In genomic region chr2:54076577-54076976, GRCh38 we compare ENCODE assay signal across 1 cellular context.
TF ChIP-seq lines count a peak whose summit lies in the region.

No MANE protein-coding gene starts in this region.

TF ChIP-seq in K562, 482 proteins besides CTCF, POLR2A, EP300 and RAD21 (continued from another document):
- peak in 1 of 2 experiments; percentile 89; a peak in 2 of 4 replicates for TF ChIP-seq UBTF (IDR thresholded peaks at IDR 0.05; ENCODE audit: borderline replicate concordance in 1 of 2, low read depth in 2 of 2, low read length in 2 of 2)
- 0 out of 2 replicates have a peak, but pooled peaks have one; percentile 42 for TF ChIP-seq STAT5A (IDR thresholded peaks at IDR 0.05; ENCODE audit: borderline replicate concordance, low read length)
- TF ChIP-seq TBL1XR1 (IDR thresholded peaks at IDR 0.05; ENCODE audit: low read length in 2 of 2): peak in 1 of 2 experiments; percentile 40; a peak in 1 of 4 replicates
- peak; percentile 44; the same call in 1 of the 2 replicates for TF ChIP-seq DMBX1 (CRISPR knock-in tag; IDR thresholded peaks at IDR 0.05; ENCODE audit: borderline replicate concordance)
- TF ChIP-seq ZNF311 (CRISPR knock-in tag; IDR thresholded peaks at IDR 0.05): no peak
- TF ChIP-seq TEAD4 (IDR thresholded peaks at IDR 0.05; ENCODE audit: low read length): peak; percentile 58; the same call in 1 of the 2 replicates
- no peak for TF ChIP-seq TEAD4 (CRISPR knock-in tag; IDR thresholded peaks at IDR 0.05; ENCODE audit: borderline replicate concordance)
- TF ChIP-seq ZNF699 (CRISPR knock-in tag; IDR thresholded peaks at IDR 0.05; ENCODE audit: insufficient replicate concordance): no peak
- no peak for TF ChIP-seq RFX1 (IDR thresholded peaks at IDR 0.05)
- TF ChIP-seq MEF2A (IDR thresholded peaks at IDR 0.05; ENCODE audit: control insufficient read depth, low read depth, low read length): peak; percentile 74; the same call in 1 of the 2 replicates
- TF ChIP-seq, protein P1, sequence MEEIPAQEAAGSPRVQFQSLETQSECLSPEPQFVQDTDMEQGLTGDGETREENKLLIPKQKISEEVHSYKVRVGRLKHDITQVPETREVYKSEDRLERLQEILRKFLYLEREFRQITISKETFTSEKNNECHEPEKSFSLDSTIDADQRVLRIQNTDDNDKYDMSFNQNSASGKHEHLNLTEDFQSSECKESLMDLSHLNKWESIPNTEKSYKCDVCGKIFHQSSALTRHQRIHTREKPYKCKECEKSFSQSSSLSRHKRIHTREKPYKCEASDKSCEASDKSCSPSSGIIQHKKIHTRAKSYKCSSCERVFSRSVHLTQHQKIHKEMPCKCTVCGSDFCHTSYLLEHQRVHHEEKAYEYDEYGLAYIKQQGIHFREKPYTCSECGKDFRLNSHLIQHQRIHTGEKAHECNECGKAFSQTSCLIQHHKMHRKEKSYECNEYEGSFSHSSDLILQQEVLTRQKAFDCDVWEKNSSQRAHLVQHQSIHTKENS (CRISPR knock-in tag; IDR thresholded peaks at IDR 0.05): no peak
- TF ChIP-seq TBP (optimal IDR thresholded peaks at IDR 0.05; ENCODE audit: low read depth, low read length): peak; percentile 22
- 0 out of 2 replicates have a peak, but pooled peaks have one; percentile 39 for TF ChIP-seq CXXC5 (CRISPR knock-in tag; IDR thresholded peaks at IDR 0.05)
- peak; percentile 58 for TF ChIP-seq CBFA2T2 (conservative IDR thresholded peaks at IDR 0.05)
- peak; percentile 19 for TF ChIP-seq ARID1B (IDR thresholded peaks at IDR 0.05)
- TF ChIP-seq EHMT2 (IDR thresholded peaks at IDR 0.05): no peak
- 0 out of 2 replicates have a peak, but pooled peaks have one; percentile 29 for TF ChIP-seq MTA2 (IDR thresholded peaks at IDR 0.05; ENCODE audit: low read depth)
- TF ChIP-seq CBFA2T3 (IDR thresholded peaks at IDR 0.05): peak; percentile 74
- TF ChIP-seq TCF3 (CRISPR knock-in tag; IDR thresholded peaks at IDR 0.05): peak; percentile 58
- TF ChIP-seq NFRKB (IDR thresholded peaks at IDR 0.05; ENCODE audit: low read depth): 0 out of 2 replicates have a peak, but pooled peaks have one; percentile 16
- 0 out of 4 replicates have a peak, but pooled peaks of 1 of the 2 experiments have one; percentile 9 for TF ChIP-seq TRIM24 (IDR thresholded peaks at IDR 0.05)
- TF ChIP-seq SFPQ (IDR thresholded peaks at IDR 0.05; ENCODE audit: low read depth, low read length): no peak
